In the genomic region with DNA sequence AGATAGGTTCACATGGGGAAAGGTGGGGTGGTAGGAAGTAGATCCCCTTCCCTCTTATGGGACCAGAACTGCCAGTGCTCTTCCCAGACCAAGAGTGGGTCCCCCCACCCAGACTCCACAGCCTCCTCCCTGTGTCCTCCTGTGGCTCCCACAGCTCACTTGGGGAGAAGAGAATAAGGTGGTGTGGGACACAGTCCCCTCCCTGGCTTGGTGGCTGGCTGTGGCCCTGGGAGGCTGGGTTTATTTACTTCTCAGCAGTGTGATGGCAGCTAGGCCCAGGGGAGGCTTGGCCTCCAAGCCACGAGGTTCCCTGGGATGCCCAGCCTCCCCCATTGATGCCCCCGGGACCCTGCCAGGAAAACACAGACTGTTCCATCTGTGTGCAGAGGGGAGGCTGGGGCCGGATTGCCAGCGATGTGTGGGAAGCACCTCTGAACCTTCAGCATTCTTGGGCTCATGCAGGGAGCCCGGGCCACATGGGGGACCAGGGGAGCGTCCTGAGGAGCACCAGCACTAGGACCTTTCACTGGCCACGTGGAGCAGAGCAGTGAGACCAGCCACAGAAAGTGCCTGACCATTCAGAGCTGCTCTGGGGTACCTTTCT, we compare ENCODE assay signal across 8 cellular contexts. TPM values are rescaled to one million over a fixed set of nuclear protein-coding genes. Genes with fewer than 3 reads are reported as not detected.
DNase-seq lines count a peak whose midpoint lies in the region; ATAC-seq and TF ChIP-seq lines count a peak whose summit lies in the region.
"Had no signal": no experiment of that assay in that cellular context is flagged by ENCODE, and none has a peak within 500 bp of the region (broad histone marks: within the 10 kb centered on the region; RNA-seq: fewer than 3 reads in every experiment).

No MANE protein-coding gene starts in this region.

- H4K20me1 ChIP-seq in OCI-LY7 (ENCODE audit: insufficient read depth, low read length) = no peaks in the 10 kb centered on the region

- in situ Hi-C loops in GM13976 (cut with MboI; ENCODE audit: low sequenced_read_pairs, unreplicated experiment) = no loop called here
- in situ Hi-C loops in Panc1 (cut with HindIII; ENCODE audit: low pct_unique_long_range_greater_than_20kb, low sequenced_read_pairs) = no loop called here

- peaks cover 10% of the 10 kb centered on the region; the same call in 1 of the 2 replicates for H3K79me2 ChIP-seq in OCI-LY7 (ENCODE audit: insufficient read depth, low read depth, low read length)

- BruUV-seq in Panc1 (replicated peaks; lab: Mats Ljungman, UMichigan) = no TSS peak
- no TSS peak for BruUV-seq in OCI-LY7 (replicated peaks; lab: Mats Ljungman, UMichigan)

- CTCF ChIA-PET in Panc1 (lab: Charles Lee) (interaction anchor here (1.0 to 1.2 kb wide), 2 partner anchors 54 to 60 kb away, joined by 3 read pairs; no protein-coding TSS in a partner anchor), OCI-LY7 (lab: Charles Lee; ENCODE audit: unreplicated experiment) (interaction anchor here (1.0 kb wide), 1 partner anchor 53 kb away, joined by 4 read pairs; no protein-coding TSS in a partner anchor)

- no peaks in the 10 kb centered on the region; the same call in 1 of the 2 replicates for H3K36me3 ChIP-seq in Panc1 (ENCODE audit: control insufficient read depth, insufficient read depth, low read length)
- peaks cover 3% of the 10 kb centered on the region for H3K36me3 ChIP-seq in effector memory CD4-positive, alpha-beta T cell (ENCODE audit: control insufficient read depth, insufficient read depth, low read length)
- H3K36me3 ChIP-seq in rectal smooth muscle tissue (ENCODE audit: control insufficient read depth, insufficient read depth, low read length) = no peaks in the 10 kb centered on the region
- H3K36me3 ChIP-seq in OCI-LY7 (ENCODE audit: insufficient read depth, low read length) = no peaks in the 10 kb centered on the region

- intact Hi-C loops in Panc1 (cut with micrococcal nuclease; ENCODE audit: unreplicated experiment) = no loop called here
- intact Hi-C loops in OCI-LY7 (cut with micrococcal nuclease; ENCODE audit: unreplicated experiment) = no loop called here

- no peak overlapping the region for H3K9ac ChIP-seq in rectal smooth muscle tissue (ENCODE audit: low read length)

- DNase-seq in GM13976 (ENCODE audit: low spot score) (peak; percentile 31), Panc1 (ENCODE audit: low read depth, low spot score) (no peak), OCI-LY7 (ENCODE audit: low spot score) (no peak), NCI-H2227 treated with DMSO at 0.1 percent for 48 hours (lab: John Stamatoyannopoulos, UW) (no peak), SK-N-DZ (ENCODE audit: low spot score) (no peak)
- DNase-seq in effector memory CD4-positive, alpha-beta T cell = no peak
- DNase-seq: NCI-H510A treated with DMSO at 0.1 percent for 48 hours had no signal

- no peak for ATAC-seq in Panc1

- TF ChIP-seq CTCF in GM13976 (IDR thresholded peaks at IDR 0.05; ENCODE audit: borderline replicate concordance, control extremely low read depth, extremely low read depth, insufficient read depth, missing control alignments) (no peak), Panc1 (IDR thresholded peaks at IDR 0.05) (no peak), OCI-LY7 (conservative IDR thresholded peaks at IDR 0.05; ENCODE audit: low read length) (no peak)

- H2AFZ ChIP-seq in OCI-LY7 (ENCODE audit: low read length) = no peak overlapping the region

- H3K27me3 ChIP-seq in Panc1 (ENCODE audit: control insufficient read depth, insufficient read depth, low read length) (no peaks in the 10 kb centered on the region), rectal smooth muscle tissue (ENCODE audit: control insufficient read depth, insufficient read depth, low read length) (no peaks in the 10 kb centered on the region)
- no peaks in the 10 kb centered on the region for H3K27me3 ChIP-seq in effector memory CD4-positive, alpha-beta T cell (replicated peaks; ENCODE audit: control insufficient read depth, insufficient read depth, low read length, poor library complexity, severe bottlenecking)

- H3K9me3 ChIP-seq in Panc1 (ENCODE audit: control insufficient read depth, insufficient read depth, low read depth, low read length) = no peaks in the 10 kb centered on the region
- H3K9me3 ChIP-seq in effector memory CD4-positive, alpha-beta T cell (ENCODE audit: control insufficient read depth, low read length) = no peaks in the 10 kb centered on the region
- H3K9me3 ChIP-seq in OCI-LY7 (ENCODE audit: low read length) = no peaks in the 10 kb centered on the region

- H3K4me2 ChIP-seq in OCI-LY7 (ENCODE audit: low read length) = no peak overlapping the region

- H3K27ac ChIP-seq in Panc1 (ENCODE audit: low read length) = 0 out of 2 replicates have a peak overlapping the region, but pooled peaks have one; percentile 31
- H3K27ac ChIP-seq in effector memory CD4-positive, alpha-beta T cell (ENCODE audit: insufficient read depth, low read length, poor library complexity, severe bottlenecking) = peak overlapping the region; percentile 42
- H3K27ac ChIP-seq in rectal smooth muscle tissue (ENCODE audit: low read depth, low read length) = peak overlapping the region; percentile 61
- H3K27ac ChIP-seq in OCI-LY7 (ENCODE audit: low read depth, low read length, poor library complexity, severe bottlenecking) = no peak overlapping the region

- no peak overlapping the region; a peak in 1 of 4 replicates for H3K4me3 ChIP-seq in Panc1 (ENCODE audit: low read depth in 2 of 2, low read length in 2 of 2)
- H3K4me3 ChIP-seq in effector memory CD4-positive, alpha-beta T cell (ENCODE audit: insufficient read depth, low read depth, low read length, poor library complexity, severe bottlenecking) = no peak overlapping the region
- H3K4me3 ChIP-seq in rectal smooth muscle tissue (ENCODE audit: low read length) = no peak overlapping the region
- H3K4me3 ChIP-seq in OCI-LY7 (ENCODE audit: low read depth, low read length, poor library complexity, severe bottlenecking) = no peak overlapping the region

- no peaks in the 10 kb centered on the region for H3K9me2 ChIP-seq in OCI-LY7 (ENCODE audit: insufficient read depth, low read length)

- H3K4me1 ChIP-seq in Panc1 (ENCODE audit: control insufficient read depth, insufficient read depth, low read length) = peaks cover 35% of the 10 kb centered on the region
- peaks cover 42% of the 10 kb centered on the region for H3K4me1 ChIP-seq in effector memory CD4-positive, alpha-beta T cell (ENCODE audit: control insufficient read depth, insufficient read depth, low read length, poor library complexity, severe bottlenecking)
- H3K4me1 ChIP-seq in rectal smooth muscle tissue (ENCODE audit: control insufficient read depth, insufficient read depth, low read length) = peaks cover 15% of the 10 kb centered on the region
- peaks cover 23% of the 10 kb centered on the region for H3K4me1 ChIP-seq in OCI-LY7 (ENCODE audit: insufficient read depth, low read length, poor library complexity, severe bottlenecking)

- POLR2A ChIA-PET in Panc1 (lab: Charles Lee) (no interaction called here), OCI-LY7 (lab: Charles Lee) (no interaction called here)

RNA-seq across cellular contexts. Expression of a gene that starts 2.7 kb away (rescaled TPM):
- total RNA-seq in Panc1 (2021; ENCODE audit: unreplicated experiment) (114 TPM), OCI-LY7 (2022) (50.5 and 51.3 TPM in 2 replicates)
- polyA plus RNA-seq in Panc1 (2012; ENCODE audit: insufficient read length) = 176 TPM
- total RNA-seq in OCI-LY7 (2014; rRNA removed; shearing (Covaris generic)) = 23.3 and 26.6 TPM in 2 replicates
- polyA plus RNA-seq in SK-N-DZ (2014; cell fraction: cytosol; rRNA removed) = 39.6 and 46.1 TPM in 2 replicates
- polyA plus RNA-seq in SK-N-DZ (2014; cell fraction: nucleus; rRNA removed) = 107 and 111 TPM in 2 replicates

RNA-seq across cellular contexts. Expression of a gene that starts 45.6 kb away (rescaled TPM):
- total RNA-seq in Panc1 (2021; ENCODE audit: unreplicated experiment) = 0.77 TPM
- polyA plus RNA-seq in Panc1 (2012; ENCODE audit: insufficient read length) = 0.73 TPM
- not detected in 2 replicates for total RNA-seq in OCI-LY7 (2014; rRNA removed; shearing (Covaris generic))
- not detected in 2 replicates for total RNA-seq in OCI-LY7 (2022)
- 15.5 and 17.8 TPM in 2 replicates for polyA plus RNA-seq in SK-N-DZ (2014; cell fraction: cytosol; rRNA removed)
- 29.0 and 40.4 TPM in 2 replicates for polyA plus RNA-seq in SK-N-DZ (2014; cell fraction: nucleus; rRNA removed)

RNA-seq across cellular contexts. Expression of a gene that starts 48.6 kb away (rescaled TPM):
- total RNA-seq in Panc1 (2021; ENCODE audit: unreplicated experiment) = 70.8 TPM
- 67.0 TPM for polyA plus RNA-seq in Panc1 (2012; ENCODE audit: insufficient read length)
- total RNA-seq in OCI-LY7 (2014; rRNA removed; shearing (Covaris generic)) = 23.7 and 33.9 TPM in 2 replicates
- 19.4 and 22.4 TPM in 2 replicates for total RNA-seq in OCI-LY7 (2022)
- 80.8 and 87.8 TPM in 2 replicates for polyA plus RNA-seq in SK-N-DZ (2014; cell fraction: cytosol; rRNA removed)
- 33.0 and 42.7 TPM in 2 replicates for polyA plus RNA-seq in SK-N-DZ (2014; cell fraction: nucleus; rRNA removed)
